ENCODE assay signal across 10 cellular contexts in genomic region chr15:90570643-90571042, GRCh38. TPM values are rescaled to one million over a fixed set of nuclear protein-coding genes. Genes with fewer than 3 reads are reported as not detected.
DNase-seq lines count a peak whose midpoint lies in the region; ATAC-seq and TF ChIP-seq lines count a peak whose summit lies in the region.
"Had no signal": no experiment of that assay in that cellular context is flagged by ENCODE, and none has a peak within 500 bp of the region (broad histone marks: within the 10 kb centered on the region; RNA-seq: fewer than 3 reads in every experiment).

No MANE protein-coding gene starts in this region.

- intact Hi-C loops in heart left ventricle (cut with DNase I) (no loop called here), cardiac septum (cut with DNase I) (no loop called here), upper lobe of right lung (cut with DNase I) (no loop called here)

- 37 to 51% (median 42%) methylated on average over 5 of the region's 5 CpGs for WGBS in heart left ventricle, 4 donors
- WGBS in hepatocyte (ENCODE audit: low lambda C conversion rate, missing lambda C conversion rate), result 82% methylated on average over 5 of the region's 5 CpGs

- H3K27me3 Mint-ChIP-seq in activated naive CD8-positive, alpha-beta T cell treated with anti-CD3 and anti-CD28 coated beads for 36 hours, result no peaks in the 10 kb centered on the region

- H3K9me2 ChIP-seq in hepatocyte (replicated peaks; ENCODE audit: insufficient read depth), result no peaks in the 10 kb centered on the region

- no peak overlapping the region for H2AFZ ChIP-seq in hepatocyte

- H3K4me1 ChIP-seq in heart left ventricle, result peaks cover 0 to 88% (median 20%) of the 10 kb centered on the region in 12 donors
- peaks cover 0 to 18% of the 10 kb centered on the region in 2 donors for H3K4me1 ChIP-seq in muscle layer of duodenum (ENCODE audit: control insufficient read depth in 1 of 2, insufficient read depth in 2 of 2, low read length in 2 of 2)
- H3K4me1 ChIP-seq in upper lobe of right lung, result peaks cover 20% of the 10 kb centered on the region
- no peaks in the 10 kb centered on the region for H3K4me1 ChIP-seq in hepatocyte (ENCODE audit: insufficient read depth)

- H3K9me3 Mint-ChIP-seq in activated naive CD8-positive, alpha-beta T cell treated with anti-CD3 and anti-CD28 coated beads for 36 hours, result peaks cover 6% of the 10 kb centered on the region

- TF ChIP-seq CTCF in heart left ventricle (IDR thresholded peaks at IDR 0.05) (no peak), upper lobe of right lung (IDR thresholded peaks at IDR 0.05) (no peak), GM13977 (IDR thresholded peaks at IDR 0.05; ENCODE audit: extremely low read depth, insufficient read depth, missing control alignments) (no peak), hepatocyte (IDR thresholded peaks at IDR 0.05; ENCODE audit: poor library complexity) (no peak)

- no peak for DNase-seq in heart left ventricle
- no peak for DNase-seq in cardiac septum (ENCODE audit: low spot score)
- no peak for DNase-seq in activated naive CD8-positive, alpha-beta T cell treated with anti-CD3 and anti-CD28 coated beads for 36 hours
- DNase-seq in upper lobe of right lung, result no peak
- no peak for DNase-seq in GM13977 (ENCODE audit: low spot score)
- no peak for DNase-seq in hepatocyte (ENCODE audit: low spot score)
- DNase-seq: NCI-H446 treated with DMSO at 0.1 percent for 48 hours had no signal

- H3K9me3 ChIP-seq in heart left ventricle (no peaks in the 10 kb centered on the region), muscle layer of duodenum (ENCODE audit: control insufficient read depth in 1 of 2, low read length in 2 of 2) (no peaks in the 10 kb centered on the region), upper lobe of right lung (no peaks in the 10 kb centered on the region), hepatocyte (ENCODE audit: low read depth) (no peaks in the 10 kb centered on the region)

- no peak overlapping the region for H3K4me3 Mint-ChIP-seq in activated naive CD8-positive, alpha-beta T cell treated with anti-CD3 and anti-CD28 coated beads for 36 hours

- no peaks in the 10 kb centered on the region for H3K36me3 ChIP-seq in heart left ventricle
- peaks cover 0 to 5% of the 10 kb centered on the region in 2 donors for H3K36me3 ChIP-seq in muscle layer of duodenum (ENCODE audit: control insufficient read depth in 1 of 2, insufficient read depth in 2 of 2, low read length in 2 of 2)
- H3K36me3 ChIP-seq in upper lobe of right lung, result no peaks in the 10 kb centered on the region
- no peaks in the 10 kb centered on the region for H3K36me3 ChIP-seq in hepatocyte (replicated peaks; ENCODE audit: insufficient read depth, low read depth)

- peaks cover 85% of the 10 kb centered on the region for H3K4me1 Mint-ChIP-seq in activated naive CD8-positive, alpha-beta T cell treated with anti-CD3 and anti-CD28 coated beads for 36 hours

- in situ Hi-C loops in GM13977 (cut with MboI; ENCODE audit: low pct_unique_long_range_greater_than_20kb, low sequenced_read_pairs, unreplicated experiment), result no loop called here

- peaks cover 50% of the 10 kb centered on the region for H3K79me2 ChIP-seq in hepatocyte

- H3K27me3 ChIP-seq in heart left ventricle (no peaks in the 10 kb centered on the region), muscle layer of duodenum (ENCODE audit: low read depth, low read length) (no peaks in the 10 kb centered on the region), upper lobe of right lung (no peaks in the 10 kb centered on the region), hepatocyte (no peaks in the 10 kb centered on the region)

- peak overlapping the region in 11 of 12 donors; percentile 25 to 87 (median 55) for H3K27ac ChIP-seq in heart left ventricle
- peak overlapping the region; percentile 0 for H3K27ac ChIP-seq in muscle layer of duodenum (ENCODE audit: low read length)
- peak overlapping the region; percentile 43 for H3K27ac ChIP-seq in upper lobe of right lung
- H3K27ac ChIP-seq in hepatocyte, result no peak overlapping the region
- H3K27ac ChIP-seq: RWPE1 had no signal

- no peak for TF ChIP-seq POLR2A in heart left ventricle (IDR thresholded peaks at IDR 0.05)

- H3K36me3 Mint-ChIP-seq in activated naive CD8-positive, alpha-beta T cell treated with anti-CD3 and anti-CD28 coated beads for 36 hours, result peaks cover 30% of the 10 kb centered on the region

- H3K4me2 ChIP-seq in hepatocyte, result no peak overlapping the region

- ATAC-seq in heart left ventricle (peak in 2 of 4 donors; percentile 34 to 42), upper lobe of right lung (no peak), GM21619 (IDR thresholded peaks at IDR 0.05; ENCODE audit: unreplicated experiment) (no peak)

- H4K20me1 ChIP-seq in hepatocyte (ENCODE audit: insufficient read depth, poor library complexity, severe bottlenecking), result no peaks in the 10 kb centered on the region

- H3K27ac Mint-ChIP-seq in activated naive CD8-positive, alpha-beta T cell treated with anti-CD3 and anti-CD28 coated beads for 36 hours, result peak overlapping the region; percentile 72

- H3K4me3 ChIP-seq in heart left ventricle (peak overlapping the region in 1 of 12 donors; percentile 18), muscle layer of duodenum (ENCODE audit: low read depth in 1 of 2, low read length in 2 of 2) (no peak overlapping the region), upper lobe of right lung (no peak overlapping the region), hepatocyte (no peak overlapping the region)

RNA-seq across cellular contexts. Expression of gene CRTC3, which starts 40.9 kb away (rescaled TPM):
- 10 to 100 TPM; 21.5 to 42.2 (median 26.8) TPM for total RNA-seq in heart left ventricle
- 10 to 100 TPM; 12.0 to 22.6 TPM for polyA plus RNA-seq in heart left ventricle
- total RNA-seq in cardiac septum, result 30.4 TPM
- 10 to 100 TPM; 28.9 to 30.3 TPM for total RNA-seq in activated naive CD8-positive, alpha-beta T cell treated with anti-CD3 and anti-CD28 coated beads for 36 hours
- 49.0 TPM for total RNA-seq in upper lobe of right lung
- 15.3 and 15.7 TPM in 2 replicates for total RNA-seq in hepatocyte
- polyA plus RNA-seq in hepatocyte, result 17.6 and 18.5 TPM in 2 replicates
